Comparison of ENCODE assay signal across 25 cellular contexts in genomic region chr1:7339953-7340352, GRCh38.
A peak's percentile ranks its signal among the peaks of the same experiment; 100 is the strongest.
DNase-seq lines count a peak whose midpoint lies in the region; ATAC-seq and TF ChIP-seq lines count a peak whose summit lies in the region.
"Had no signal": no experiment of that assay in that cellular context is flagged by ENCODE, and none has a peak within 500 bp of the region (broad histone marks: within the 10 kb centered on the region; RNA-seq: fewer than 3 reads in every experiment).

No MANE protein-coding gene starts in this region.

- CTCF ChIA-PET in PC-3 (lab: Charles Lee), result no interaction called here

- BruUV-seq in PC-3 (replicated peaks; lab: Mats Ljungman, UMichigan), result no TSS peak

- H2AFZ ChIP-seq in PC-3 (ENCODE audit: low read length), result no peak overlapping the region

- H3K27ac ChIP-seq in PC-3 (ENCODE audit: low read length), result no peak overlapping the region
- H3K27ac ChIP-seq: dorsolateral prefrontal cortex, gastroesophageal sphincter, suprapubic skin had no signal

- no peaks in the 10 kb centered on the region for H3K36me3 ChIP-seq in PC-3 (ENCODE audit: low read depth, low read length)
- H3K36me3 ChIP-seq: gastroesophageal sphincter, SJCRH30, suprapubic skin had no signal

- no peak overlapping the region for H3K4me2 ChIP-seq in PC-3 (ENCODE audit: low read length)

- H3K9ac ChIP-seq in PC-3 (ENCODE audit: low read length), result no peak overlapping the region

- no peak overlapping the region for H3K4me3 ChIP-seq in PC-3 (ENCODE audit: low read length)
- H3K4me3 ChIP-seq: dorsolateral prefrontal cortex, gastroesophageal sphincter, lung, SJCRH30, suprapubic skin had no signal

- 0 out of 2 replicates have a peak, but pooled peaks cover 3% of the 10 kb centered on the region for H3K4me1 ChIP-seq in PC-3 (ENCODE audit: insufficient read depth, low read length)

- peak; percentile 14 for DNase-seq in EH (ENCODE audit: low read depth)
- DNase-seq in NCI-H2081 (lab: John Stamatoyannopoulos, UW), result peak; percentile 58 to 86
- DNase-seq in PC-3, result peak; percentile 3
- DNase-seq in iris pigment epithelial cell (ENCODE audit: low read depth), result peak; percentile 37
- no peak for DNase-seq in activated T-helper 2 cell treated with anti-CD3 and anti-CD28 coated beads, Interferon-gamma antibody, Interleukin-2, Interleukin-4, amounts not matched to agents 10 μg/mL and 5 μg/mL and 100 μg/mL, durations not matched to agents 14 hours and 24 hours and 36 hours (ENCODE audit: low spot score)
- DNase-seq in D341Med (ENCODE audit: low spot score), result no peak
- DNase-seq: activated CD8-positive, alpha-beta memory T cell treated with anti-CD3 and anti-CD28 coated beads for 24 hours; activated naive CD4-positive, alpha-beta T cell treated with Interleukin-2 at 50 U/mL for 16 hours; activated T-cell treated with anti-CD3 and anti-CD28 coated beads, Interleukin-2, amount 50 U/mL, for 24 hours; CD4-positive, CD25-positive, alpha-beta regulatory T cell; dorsolateral prefrontal cortex; HCEC 1CT; Karpas-422; kidney; NCI-H1048; NK-92 treated with Interleukin-12 subunit alpha and Interleukin-12 subunit beta, amount 100 ng/mL, for 24 hours; SJCRH30; stimulated activated CD4-positive, alpha-beta T cell treated with anti-CD3 and anti-CD28 coated beads, Interleukin-1b, Interleukin-23, amount 100 ng/mL, for 48 hours; T-helper 1 cell had no signal

- intact Hi-C loops in PC-3 (cut with micrococcal nuclease), result no loop called here
- intact Hi-C loops in activated T-helper 2 cell treated with anti-CD3 and anti-CD28 coated beads, Interferon-gamma antibody, Interleukin-2, Interleukin-4, amounts not matched to agents 10 μg/mL and 5 μg/mL and 100 μg/mL, durations not matched to agents 14 hours and 24 hours and 36 hours (cut with micrococcal nuclease), result no loop called here

- peaks cover 20% of the 10 kb centered on the region; the same call in 1 of the 2 replicates for H3K27me3 ChIP-seq in PC-3 (ENCODE audit: low read length)
- H3K27me3 ChIP-seq: dorsolateral prefrontal cortex, gastroesophageal sphincter, SJCRH30, suprapubic skin had no signal

- no peak overlapping the region for H3K4me3 Mint-ChIP-seq in activated T-helper 2 cell treated with anti-CD3 and anti-CD28 coated beads, Interferon-gamma antibody, Interleukin-2, Interleukin-4, amounts not matched to agents 10 μg/mL and 5 μg/mL and 100 μg/mL, durations not matched to agents 14 hours and 24 hours and 36 hours (ENCODE audit: low read depth)
- H3K4me3 Mint-ChIP-seq: activated T-cell treated with anti-CD3 and anti-CD28 coated beads, Interleukin-2, amount 50 U/mL, for 24 hours; CD4-positive, CD25-positive, alpha-beta regulatory T cell; stimulated activated effector memory CD8-positive, alpha-beta T cell treated with anti-CD3 and anti-CD28 coated beads, Interleukin-12 subunit alpha, Interleukin-12 subunit beta, amount 100 ng/mL, for 72 hours had no signal

- no peaks in the 10 kb centered on the region for H3K4me1 Mint-ChIP-seq in activated T-helper 2 cell treated with anti-CD3 and anti-CD28 coated beads, Interferon-gamma antibody, Interleukin-2, Interleukin-4, amounts not matched to agents 10 μg/mL and 5 μg/mL and 100 μg/mL, durations not matched to agents 14 hours and 24 hours and 36 hours (ENCODE audit: low read depth)
- H3K4me1 Mint-ChIP-seq: CD4-positive, CD25-positive, alpha-beta regulatory T cell; stimulated activated effector memory CD8-positive, alpha-beta T cell treated with anti-CD3 and anti-CD28 coated beads, Interleukin-12 subunit alpha, Interleukin-12 subunit beta, amount 100 ng/mL, for 72 hours had no signal

- H3K36me3 Mint-ChIP-seq in activated T-helper 2 cell treated with anti-CD3 and anti-CD28 coated beads, Interferon-gamma antibody, Interleukin-2, Interleukin-4, amounts not matched to agents 10 μg/mL and 5 μg/mL and 100 μg/mL, durations not matched to agents 14 hours and 24 hours and 36 hours (ENCODE audit: low read depth), result no peaks in the 10 kb centered on the region
- H3K36me3 Mint-ChIP-seq: CD4-positive, CD25-positive, alpha-beta regulatory T cell; stimulated activated effector memory CD8-positive, alpha-beta T cell treated with anti-CD3 and anti-CD28 coated beads, Interleukin-12 subunit alpha, Interleukin-12 subunit beta, amount 100 ng/mL, for 72 hours had no signal

- no peak for TF ChIP-seq CTCF in PC-3 (conservative IDR thresholded peaks at IDR 0.05; ENCODE audit: low read depth, low read length)

- H3K9me3 Mint-ChIP-seq in activated T-helper 2 cell treated with anti-CD3 and anti-CD28 coated beads, Interferon-gamma antibody, Interleukin-2, Interleukin-4, amounts not matched to agents 10 μg/mL and 5 μg/mL and 100 μg/mL, durations not matched to agents 14 hours and 24 hours and 36 hours, result no peaks in the 10 kb centered on the region
- H3K9me3 Mint-ChIP-seq: activated T-cell treated with anti-CD3 and anti-CD28 coated beads, Interleukin-2, amount 50 U/mL, for 24 hours; stimulated activated effector memory CD8-positive, alpha-beta T cell treated with anti-CD3 and anti-CD28 coated beads, Interleukin-12 subunit alpha, Interleukin-12 subunit beta, amount 100 ng/mL, for 72 hours had no signal

- POLR2A ChIA-PET in PC-3 (lab: Charles Lee; ENCODE audit: unreplicated experiment), result no interaction called here

- no peaks in the 10 kb centered on the region for H3K27me3 Mint-ChIP-seq in activated T-helper 2 cell treated with anti-CD3 and anti-CD28 coated beads, Interferon-gamma antibody, Interleukin-2, Interleukin-4, amounts not matched to agents 10 μg/mL and 5 μg/mL and 100 μg/mL, durations not matched to agents 14 hours and 24 hours and 36 hours (ENCODE audit: low read depth)
- H3K27me3 Mint-ChIP-seq: activated T-cell treated with anti-CD3 and anti-CD28 coated beads, Interleukin-2, amount 50 U/mL, for 24 hours; CD4-positive, CD25-positive, alpha-beta regulatory T cell had no signal

- no peaks in the 10 kb centered on the region for H4K20me1 ChIP-seq in PC-3 (ENCODE audit: low read length)

- no peak overlapping the region for H3K27ac Mint-ChIP-seq in activated T-helper 2 cell treated with anti-CD3 and anti-CD28 coated beads, Interferon-gamma antibody, Interleukin-2, Interleukin-4, amounts not matched to agents 10 μg/mL and 5 μg/mL and 100 μg/mL, durations not matched to agents 14 hours and 24 hours and 36 hours
- H3K27ac Mint-ChIP-seq: activated T-cell treated with anti-CD3 and anti-CD28 coated beads, Interleukin-2, amount 50 U/mL, for 24 hours; CD4-positive, CD25-positive, alpha-beta regulatory T cell; stimulated activated effector memory CD8-positive, alpha-beta T cell treated with anti-CD3 and anti-CD28 coated beads, Interleukin-12 subunit alpha, Interleukin-12 subunit beta, amount 100 ng/mL, for 72 hours had no signal

- no peaks in the 10 kb centered on the region for H3K9me2 ChIP-seq in PC-3 (replicated peaks; ENCODE audit: low read length)

- ATAC-seq in PC-3 (no peak), HG03135 (IDR thresholded peaks at IDR 0.05; ENCODE audit: unreplicated experiment) (no peak)
- ATAC-seq: gastroesophageal sphincter; Panc1; stimulated activated effector memory CD8-positive, alpha-beta T cell treated with anti-CD3 and anti-CD28 coated beads, Interleukin-12 subunit alpha, Interleukin-12 subunit beta, amount 100 ng/mL, for 72 hours had no signal

- no peaks in the 10 kb centered on the region for H3K79me2 ChIP-seq in PC-3 (ENCODE audit: low read length)

- H3F3A ChIP-seq in PC-3 (ENCODE audit: low read length, unreplicated experiment), result no peaks in the 10 kb centered on the region

- no peaks in the 10 kb centered on the region for H3K9me3 ChIP-seq in PC-3 (ENCODE audit: low read length)
- H3K9me3 ChIP-seq: gastroesophageal sphincter, SJCRH30, suprapubic skin had no signal

Comparison
In these comparisons a context has a peak if more than half of its experiments do, and no peak if none do; other contexts are left out.
1. DNase-seq: peak in EH (single experiment), NCI-H2081 (2 of 2), PC-3 (single experiment) and iris pigment epithelial cell (single experiment); none in activated T-helper 2 cell treated with anti-CD3 and anti-CD28 coated beads, Interferon-gamma antibody, Interleukin-2, Interleukin-4, amounts not matched to agents 10 μg/mL and 5 μg/mL and 100 μg/mL, durations not matched to agents 14 hours and 24 hours and 36 hours (single experiment) and D341Med (single experiment).